Comparison of ENCODE assay signal across 9 cellular contexts in genomic region chr16:84841787-84842300, GRCh38. TPM values are rescaled to one million over a fixed set of nuclear protein-coding genes. Genes with fewer than 3 reads are reported as not detected.
DNase-seq lines count a peak whose midpoint lies in the region; ATAC-seq and TF ChIP-seq lines count a peak whose summit lies in the region.
"Had no signal": no experiment of that assay in that cellular context is flagged by ENCODE, and none has a peak within 500 bp of the region (broad histone marks: within the 10 kb centered on the region; RNA-seq: fewer than 3 reads in every experiment).

No MANE protein-coding gene starts in this region.

- peak overlapping the region; percentile 82 for H3K4me2 ChIP-seq in hepatocyte

- no peaks in the 10 kb centered on the region for H3K36me3 ChIP-seq in HUES64 (ENCODE audit: insufficient read depth, low read length)
- H3K36me3 ChIP-seq in hepatocyte (replicated peaks; ENCODE audit: insufficient read depth, low read depth), result no peaks in the 10 kb centered on the region
- H3K36me3 ChIP-seq in gastrocnemius medialis, result peaks cover 0 to 5% of the 10 kb centered on the region in 2 donors
- peaks cover 0 to 44% (median 8%) of the 10 kb centered on the region in 3 donors for H3K36me3 ChIP-seq in tibial artery

- H3K4me3 ChIP-seq in HUES64 (ENCODE audit: low read length), result peak overlapping the region; percentile 51
- peak overlapping the region; percentile 21 for H3K4me3 ChIP-seq in hepatocyte
- H3K4me3 ChIP-seq in gastrocnemius medialis, result no peak overlapping the region
- H3K4me3 ChIP-seq in tibial artery, result no peak overlapping the region

- H3K79me2 ChIP-seq in hepatocyte, result peaks cover 41% of the 10 kb centered on the region

- no peak overlapping the region for H3K27ac Mint-ChIP-seq in activated CD4-positive, alpha-beta memory T cell treated with anti-CD3 and anti-CD28 coated beads, Interleukin-2, amount 10 ng/mL, durations not matched to agents 7 days and 5 days

- H3K4me1 ChIP-seq in HUES64 (ENCODE audit: insufficient read depth, low read length) (peaks cover 35% of the 10 kb centered on the region), hepatocyte (ENCODE audit: insufficient read depth) (peaks cover 30% of the 10 kb centered on the region), gastrocnemius medialis (peaks cover 0 to 12% of the 10 kb centered on the region in 2 donors), tibial artery (peaks cover 0 to 30% (median 11%) of the 10 kb centered on the region in 4 donors)

- peak overlapping the region; percentile 95 for H3K9ac ChIP-seq in HUES64 (ENCODE audit: low read depth, low read length)

- no peak for ATAC-seq in gastrocnemius medialis

- H3K9me3 ChIP-seq in HUES64 (ENCODE audit: insufficient read depth, low read depth, low read length) (no peaks in the 10 kb centered on the region), hepatocyte (ENCODE audit: low read depth) (no peaks in the 10 kb centered on the region), gastrocnemius medialis (no peaks in the 10 kb centered on the region), tibial artery (no peaks in the 10 kb centered on the region)

- DNase-seq in NCI-H526 treated with DMSO at 0.1 percent for 48 hours (lab: John Stamatoyannopoulos, UW), result peak; percentile 59
- peak; percentile 77 for DNase-seq in hepatocyte (ENCODE audit: low spot score)
- DNase-seq in gastrocnemius medialis, result no peak
- DNase-seq in tibial artery, result no peak
- DNase-seq in T-helper 1 cell, result no peak
- DNase-seq in activated CD4-positive, alpha-beta memory T cell treated with anti-CD3 and anti-CD28 coated beads, Interleukin-2, amount 10 ng/mL, durations not matched to agents 7 days and 5 days, result no peak
- no peak for DNase-seq in activated CD4-positive, alpha-beta T cell treated with anti-CD3 and anti-CD28 coated beads for 48 hours
- DNase-seq: stimulated activated CD4-positive, alpha-beta T cell treated with anti-CD3 and anti-CD28 coated beads, Interleukin-4, amount 100 ng/mL, for 1 hour had no signal

- H3K9me2 ChIP-seq in hepatocyte (replicated peaks; ENCODE audit: insufficient read depth), result no peaks in the 10 kb centered on the region

- H3K9me3 Mint-ChIP-seq in activated CD4-positive, alpha-beta memory T cell treated with anti-CD3 and anti-CD28 coated beads, Interleukin-2, amount 10 ng/mL, durations not matched to agents 7 days and 5 days, result no peaks in the 10 kb centered on the region

- POLR2A ChIA-PET in activated CD4-positive, alpha-beta memory T cell treated with anti-CD3 and anti-CD28 coated beads, Interleukin-2, amount 10 ng/mL, durations not matched to agents 7 days and 5 days (lab: Charles Lee), result no interaction called here

- peaks cover 31% of the 10 kb centered on the region for H3K27me3 Mint-ChIP-seq in activated CD4-positive, alpha-beta memory T cell treated with anti-CD3 and anti-CD28 coated beads, Interleukin-2, amount 10 ng/mL, durations not matched to agents 7 days and 5 days

- H3K27ac ChIP-seq in HUES64 (ENCODE audit: low read depth, low read length) (peak overlapping the region; percentile 88), hepatocyte (peak overlapping the region; percentile 89), gastrocnemius medialis (peak overlapping the region in 3 of 4 donors; percentile 55 to 61 (median 59)), tibial artery (no peak overlapping the region)

- TF ChIP-seq CTCF in hepatocyte (IDR thresholded peaks at IDR 0.05; ENCODE audit: poor library complexity), result no peak
- no peak for TF ChIP-seq CTCF in gastrocnemius medialis (IDR thresholded peaks at IDR 0.05 in 4 of 5, conservative IDR thresholded peaks at IDR 0.05 in 1 of 5)
- no peak for TF ChIP-seq CTCF in tibial artery (IDR thresholded peaks at IDR 0.05)

- no peaks in the 10 kb centered on the region for H3K4me1 Mint-ChIP-seq in activated CD4-positive, alpha-beta memory T cell treated with anti-CD3 and anti-CD28 coated beads, Interleukin-2, amount 10 ng/mL, durations not matched to agents 7 days and 5 days

- H3K36me3 Mint-ChIP-seq in activated CD4-positive, alpha-beta memory T cell treated with anti-CD3 and anti-CD28 coated beads, Interleukin-2, amount 10 ng/mL, durations not matched to agents 7 days and 5 days (ENCODE audit: low read depth), result no peaks in the 10 kb centered on the region

- peaks cover 24% of the 10 kb centered on the region for H3K27me3 ChIP-seq in HUES64 (ENCODE audit: insufficient read depth, low read length)
- no peaks in the 10 kb centered on the region for H3K27me3 ChIP-seq in hepatocyte
- no peaks in the 10 kb centered on the region for H3K27me3 ChIP-seq in gastrocnemius medialis
- H3K27me3 ChIP-seq in tibial artery, result no peaks in the 10 kb centered on the region

- H2AFZ ChIP-seq in hepatocyte, result peak overlapping the region; percentile 63

- no peaks in the 10 kb centered on the region for H4K20me1 ChIP-seq in hepatocyte (ENCODE audit: insufficient read depth, poor library complexity, severe bottlenecking)

- H3K4me3 Mint-ChIP-seq in activated CD4-positive, alpha-beta memory T cell treated with anti-CD3 and anti-CD28 coated beads, Interleukin-2, amount 10 ng/mL, durations not matched to agents 7 days and 5 days, result no peak overlapping the region

- in situ Hi-C loops in gastrocnemius medialis (cut with MboI; ENCODE audit: low sequenced_read_pairs in 4 of 4), result no loop called here

- TF ChIP-seq POLR2A in gastrocnemius medialis (IDR thresholded peaks at IDR 0.05), result no peak

- intact Hi-C loops in gastrocnemius medialis (cut with DNase I; ENCODE audit: low total_unique reads), result no loop called here
- intact Hi-C loops in tibial artery (cut with DNase I; ENCODE audit: low total_unique reads), result no loop called here

- 7% methylated on average over 18 of the region's 18 CpGs for WGBS in HUES64
- 35% methylated on average over 13 of the region's 18 CpGs for WGBS in hepatocyte (ENCODE audit: low lambda C conversion rate, missing lambda C conversion rate)

- CTCF ChIA-PET in activated CD4-positive, alpha-beta memory T cell treated with anti-CD3 and anti-CD28 coated beads, Interleukin-2, amount 10 ng/mL, durations not matched to agents 7 days and 5 days (lab: Charles Lee), result no interaction called here

RNA-seq across cellular contexts. Expression of gene CRISPLD2, which starts 22.1 kb away (rescaled TPM):
- polyA plus RNA-seq in HUES64 (2013, experiment 1 of 2), result 1.5 TPM
- 2.7 TPM for polyA plus RNA-seq in HUES64 (2013, experiment 2 of 2)
- 253 and 281 TPM in 2 replicates for total RNA-seq in hepatocyte
- polyA plus RNA-seq in hepatocyte, result 284 and 315 TPM in 2 replicates
- total RNA-seq in gastrocnemius medialis, result 10 to 100 TPM; 26.1 to 50.1 (median 39.0) TPM
- total RNA-seq in activated CD4-positive, alpha-beta memory T cell treated with anti-CD3 and anti-CD28 coated beads, Interleukin-2, amount 10 ng/mL, durations not matched to agents 7 days and 5 days, result under 1 TPM; 0.18 to 0.23 TPM

Comparison
In these comparisons a context has a peak if more than half of its experiments do, and no peak if none do; other contexts are left out.
1. H3K27ac ChIP-seq: peak in HUES64 (single experiment), hepatocyte (single experiment) and gastrocnemius medialis (3 of 4); none in tibial artery (0 of 2).
2. H3K4me3 ChIP-seq: peak in HUES64 (single experiment) and hepatocyte (single experiment); none in gastrocnemius medialis (0 of 4) and tibial artery (0 of 2).
3. DNase-seq: peak in NCI-H526 treated with DMSO at 0.1 percent for 48 hours (single experiment) and hepatocyte (single experiment); none in gastrocnemius medialis (0 of 2), tibial artery (0 of 2), T-helper 1 cell (0 of 5), activated CD4-positive, alpha-beta memory T cell treated with anti-CD3 and anti-CD28 coated beads, Interleukin-2, amount 10 ng/mL, durations not matched to agents 7 days and 5 days (single experiment) and activated CD4-positive, alpha-beta T cell treated with anti-CD3 and anti-CD28 coated beads for 48 hours (single experiment).
4. RNA of gene CRISPLD2, which starts 22.1 kb away (total RNA-seq): 253 to 281 TPM in hepatocyte and 26.1 to 50.1 TPM in gastrocnemius medialis; 0.18 to 0.23 TPM in activated CD4-positive, alpha-beta memory T cell treated with anti-CD3 and anti-CD28 coated beads, Interleukin-2, amount 10 ng/mL, durations not matched to agents 7 days and 5 days; every median in the first group is over 10 times any median in the second.